ENCODE assay signal across 1 cellular context in genomic region chr2:233108611-233109490, GRCh38.
TF ChIP-seq lines count a peak whose summit lies in the region.

No MANE protein-coding gene starts in this region.

TF ChIP-seq in GM23338, 12 proteins besides CTCF, POLR2A, EP300 and RAD21:
- TF ChIP-seq NANOG (IDR thresholded peaks at IDR 0.05; ENCODE audit: borderline replicate concordance) (no peak), POLR2AphosphoS5 (IDR thresholded peaks at IDR 0.05; ENCODE audit: low read depth) (no peak), ZNF114 (CRISPR knock-in tag; IDR thresholded peaks at IDR 0.05) (no peak), STAT1 (IDR thresholded peaks at IDR 0.05; ENCODE audit: unreplicated experiment) (no peak), ZNF462 (CRISPR knock-in tag; IDR thresholded peaks at IDR 0.05) (no peak), REST (IDR thresholded peaks at IDR 0.05; ENCODE audit: unreplicated experiment) (no peak), CREB1 (CRISPR knock-in tag; IDR thresholded peaks at IDR 0.05; ENCODE audit: low read depth) (no peak), ETS1 (IDR thresholded peaks at IDR 0.05) (no peak)
